In genomic region chr11:66685276-66686099, GRCh38 we compare ENCODE assay signal across 19 cellular contexts. TPM values are rescaled to one million over a fixed set of nuclear protein-coding genes. Genes with fewer than 3 reads are reported as not detected.
DNase-seq lines count a peak whose midpoint lies in the region; ATAC-seq and TF ChIP-seq lines count a peak whose summit lies in the region.
"Had no signal": no experiment of that assay in that cellular context is flagged by ENCODE, and none has a peak within 500 bp of the region (broad histone marks: within the 10 kb centered on the region; RNA-seq: fewer than 3 reads in every experiment).

No MANE protein-coding gene starts in this region.

- no peak overlapping the region for H3K4me3 Mint-ChIP-seq in progenitor cell of endocrine pancreas (ENCODE audit: low read depth)
- no peak overlapping the region for H3K4me3 Mint-ChIP-seq in activated CD4-positive, alpha-beta T cell treated with anti-CD3 and anti-CD28 coated beads for 36 hours
- H3K4me3 Mint-ChIP-seq: activated T-cell treated with anti-CD3 and anti-CD28 coated beads, Interleukin-2, amount 50 U/mL, for 4 hours had no signal

- ATAC-seq in activated CD4-positive, alpha-beta T cell treated with anti-CD3 and anti-CD28 coated beads for 36 hours: no peak
- ATAC-seq: activated T-cell treated with anti-CD3 and anti-CD28 coated beads, Interleukin-2, amount 50 U/mL, for 4 hours; right cardiac atrium had no signal

- no peaks in the 10 kb centered on the region for H3K9me3 Mint-ChIP-seq in progenitor cell of endocrine pancreas (ENCODE audit: low read depth)
- H3K9me3 Mint-ChIP-seq in activated CD4-positive, alpha-beta T cell treated with anti-CD3 and anti-CD28 coated beads for 36 hours (ENCODE audit: low read depth): no peaks in the 10 kb centered on the region
- H3K9me3 Mint-ChIP-seq: activated T-cell treated with anti-CD3 and anti-CD28 coated beads, Interleukin-2, amount 50 U/mL, for 4 hours had no signal

- H3K36me3 ChIP-seq in esophagus (ENCODE audit: control insufficient read depth in 2 of 2, insufficient read depth in 2 of 2, low read length in 1 of 2): peaks cover 0 to 31% of the 10 kb centered on the region in 2 donors

- no peak overlapping the region for H3K4me3 ChIP-seq in esophagus (ENCODE audit: low read depth in 1 of 2, low read length in 2 of 2)
- H3K4me3 ChIP-seq: GM23248, PC-9 had no signal

- POLR2A ChIA-PET in activated CD4-positive, alpha-beta T cell treated with anti-CD3 and anti-CD28 coated beads for 36 hours (lab: Charles Lee): no interaction called here

- no peaks in the 10 kb centered on the region for H3K4me1 Mint-ChIP-seq in progenitor cell of endocrine pancreas (ENCODE audit: low read depth)
- H3K4me1 Mint-ChIP-seq in activated CD4-positive, alpha-beta T cell treated with anti-CD3 and anti-CD28 coated beads for 36 hours: no peaks in the 10 kb centered on the region

- intact Hi-C loops in activated CD4-positive, alpha-beta T cell treated with anti-CD3 and anti-CD28 coated beads for 36 hours (cut with DNase I, micrococcal nuclease): no loop called here

- WGBS in esophagus, 2 donors: 58 to 66% methylated on average over 27 of the region's 27 CpGs

- H3K4me1 ChIP-seq in esophagus (ENCODE audit: control insufficient read depth in 2 of 2, insufficient read depth in 2 of 2, low read length in 1 of 2): peaks cover 5 to 11% of the 10 kb centered on the region in 2 donors

- no peaks in the 10 kb centered on the region for H3K9me3 ChIP-seq in esophagus (ENCODE audit: control insufficient read depth in 2 of 2, insufficient read depth in 1 of 2, low read depth in 1 of 2, low read length in 1 of 2)

- no peaks in the 10 kb centered on the region for H3K27me3 ChIP-seq in esophagus (ENCODE audit: control insufficient read depth in 1 of 2, insufficient read depth in 2 of 2, low read length in 2 of 2)

- DNase-seq in ELF-1 (ENCODE audit: low read depth, low spot score): peak; percentile 77
- peak; percentile 18 for DNase-seq in NCI-H187 treated with DMSO at 0.1 percent for 48 hours (lab: John Stamatoyannopoulos, UW)
- no peak for DNase-seq in progenitor cell of endocrine pancreas (ENCODE audit: low spot score, unreplicated experiment)
- no peak for DNase-seq in NCI-H128 (lab: John Stamatoyannopoulos, UW; ENCODE audit: unreplicated experiment)
- DNase-seq in NCI-H774 (lab: John Stamatoyannopoulos, UW): no peak
- no peak for DNase-seq in activated CD4-positive, alpha-beta T cell treated with anti-CD3 and anti-CD28 coated beads for 36 hours
- DNase-seq: activated CD4-positive, alpha-beta T cell treated with anti-CD3 and anti-CD28 coated beads, Interleukin-2, amount 50 U/mL, for 4 hours; activated T-cell treated with anti-CD3 and anti-CD28 coated beads, Interleukin-2, amount 50 U/mL, for 4 hours; GM23248; KBM-7; mesenchymal stem cell; NCI-H1092 treated with DMSO at 0.1 percent for 48 hours; NCI-H526 treated with DMSO at 0.1 percent for 48 hours; PC-9; right cardiac atrium; stimulated activated CD4-positive, alpha-beta T cell treated with anti-CD3 and anti-CD28 coated beads, Interleukin-2, amount 100 ng/mL, for 24 hours; substantia nigra; SW 1271 had no signal

- no peak for TF ChIP-seq CTCF in progenitor cell of endocrine pancreas (IDR thresholded peaks at IDR 0.05; ENCODE audit: unreplicated experiment)

- H3K27ac ChIP-seq in esophagus (ENCODE audit: low read depth in 2 of 2, low read length in 1 of 2): peak overlapping the region; percentile 81 to 92
- H3K27ac ChIP-seq: GM23248, PC-9 had no signal

- peaks cover 19% of the 10 kb centered on the region for H3K36me3 Mint-ChIP-seq in progenitor cell of endocrine pancreas (ENCODE audit: insufficient read depth)
- no peaks in the 10 kb centered on the region for H3K36me3 Mint-ChIP-seq in activated CD4-positive, alpha-beta T cell treated with anti-CD3 and anti-CD28 coated beads for 36 hours (ENCODE audit: low read depth)

- peak overlapping the region; percentile 77 for H3K27ac Mint-ChIP-seq in progenitor cell of endocrine pancreas
- H3K27ac Mint-ChIP-seq in activated CD4-positive, alpha-beta T cell treated with anti-CD3 and anti-CD28 coated beads for 36 hours: no peak overlapping the region

- no peaks in the 10 kb centered on the region for H3K27me3 Mint-ChIP-seq in progenitor cell of endocrine pancreas
- H3K27me3 Mint-ChIP-seq in activated CD4-positive, alpha-beta T cell treated with anti-CD3 and anti-CD28 coated beads for 36 hours: no peaks in the 10 kb centered on the region

- CTCF ChIA-PET in activated CD4-positive, alpha-beta T cell treated with anti-CD3 and anti-CD28 coated beads for 36 hours (lab: Charles Lee): interaction anchor here (0.6 to 1.2 kb wide), 2 partner anchors 8 to 106 kb away, joined by 3 to 4 read pairs; partner anchors contain the start of gene RBM4B

RNA-seq across cellular contexts. Expression of gene RBM4B, which starts 7.8 kb away (rescaled TPM):
- polyA plus RNA-seq in esophagus: 10 to 100 TPM; 12.0 to 12.8 TPM
- 71.0 and 71.7 TPM in 2 replicates for total RNA-seq in progenitor cell of endocrine pancreas
- total RNA-seq in activated CD4-positive, alpha-beta T cell treated with anti-CD3 and anti-CD28 coated beads for 36 hours: 10 to 100 TPM; 14.7 to 14.8 TPM

RNA-seq across cellular contexts. Expression of gene SPTBN2, which starts 43.5 kb away (rescaled TPM):
- 10 to 100 TPM; 61.3 to 63.4 TPM for polyA plus RNA-seq in esophagus
- total RNA-seq in progenitor cell of endocrine pancreas: 54.0 and 55.0 TPM in 2 replicates
- total RNA-seq in activated CD4-positive, alpha-beta T cell treated with anti-CD3 and anti-CD28 coated beads for 36 hours: 1 to 10 TPM; 1.3 to 1.6 TPM
- polyA plus RNA-seq: GM23248 had no signal

RNA-seq across cellular contexts. Expression of gene RBM4, which starts 47.0 kb away (rescaled TPM):
- polyA plus RNA-seq in esophagus: 10 to 100 TPM; 54.6 to 80.8 TPM
- 239 and 258 TPM in 2 replicates for total RNA-seq in progenitor cell of endocrine pancreas
- 100 to 1,000 TPM; 104 to 122 TPM for total RNA-seq in activated CD4-positive, alpha-beta T cell treated with anti-CD3 and anti-CD28 coated beads for 36 hours

Comparison
In these comparisons a context has a peak if more than half of its experiments do, and no peak if none do; other contexts are left out.
1. DNase-seq: peak in ELF-1 (single experiment) and NCI-H187 treated with DMSO at 0.1 percent for 48 hours (single experiment); none in progenitor cell of endocrine pancreas (single experiment), NCI-H128 (single experiment), NCI-H774 (single experiment) and activated CD4-positive, alpha-beta T cell treated with anti-CD3 and anti-CD28 coated beads for 36 hours (single experiment).
2. RNA of gene SPTBN2, which starts 43.5 kb away (total RNA-seq): 54.0 to 55.0 TPM in progenitor cell of endocrine pancreas; 1.3 to 1.6 TPM in activated CD4-positive, alpha-beta T cell treated with anti-CD3 and anti-CD28 coated beads for 36 hours; every median in the first group is over 10 times any median in the second.